Comparison of ENCODE assay signal across 17 cellular contexts in the genomic region with DNA sequence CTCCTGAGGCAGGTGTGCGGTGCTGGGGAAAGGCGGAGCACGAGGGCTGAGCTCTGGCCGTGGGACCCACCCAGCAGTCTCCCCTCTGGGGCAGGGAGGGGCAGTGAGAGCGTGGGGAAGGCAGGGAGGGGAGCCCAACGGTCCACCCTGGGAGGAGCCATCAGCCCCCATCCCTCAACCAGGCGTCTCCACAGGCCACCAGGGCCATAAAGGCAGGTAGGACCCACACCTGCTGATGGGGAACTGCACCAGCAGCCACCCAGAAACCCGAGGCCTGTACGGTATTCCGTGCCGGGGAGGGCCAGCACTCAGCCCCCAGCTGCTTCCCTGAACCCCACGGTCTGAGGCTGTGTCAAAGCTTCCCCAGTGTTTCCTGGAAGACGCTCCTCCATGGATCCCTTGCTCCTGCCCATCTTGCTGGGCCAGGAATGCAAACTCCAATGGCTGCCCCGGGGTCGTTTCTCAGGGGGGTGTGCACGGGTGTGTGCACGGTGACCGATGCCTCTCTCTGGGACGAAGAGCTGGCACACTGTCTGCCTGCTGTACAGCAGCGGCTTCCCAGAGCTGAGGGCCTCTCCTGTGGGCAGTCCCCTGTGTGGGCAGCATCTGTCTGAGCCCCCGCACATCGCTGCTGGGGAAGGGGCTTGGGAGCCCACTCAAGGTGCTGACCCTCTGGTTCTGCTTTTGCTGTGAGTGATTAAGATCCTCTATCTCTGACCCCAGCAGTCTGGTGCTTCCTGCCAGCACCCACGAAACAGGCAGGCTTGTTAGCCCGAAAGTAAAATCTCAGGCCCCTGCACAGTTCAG. TPM values are rescaled to one million over a fixed set of nuclear protein-coding genes. Genes with fewer than 3 reads are reported as not detected.
DNase-seq lines count a peak whose midpoint lies in the region; ATAC-seq and TF ChIP-seq lines count a peak whose summit lies in the region.
"Had no signal": no experiment of that assay in that cellular context is flagged by ENCODE, and none has a peak within 500 bp of the region (broad histone marks: within the 10 kb centered on the region; RNA-seq: fewer than 3 reads in every experiment).

No MANE protein-coding gene starts in this region.

- no peak overlapping the region for H3K27ac ChIP-seq in lower lobe of right lung
- no peak overlapping the region for H3K27ac ChIP-seq in upper lobe of left lung
- H3K27ac ChIP-seq: colonic mucosa, GM23248, uterus had no signal

- TF ChIP-seq POLR2A in upper lobe of left lung (IDR thresholded peaks at IDR 0.05): no peak

- H3K9me3 ChIP-seq in lower lobe of right lung: no peaks in the 10 kb centered on the region
- H3K9me3 ChIP-seq in upper lobe of left lung: no peaks in the 10 kb centered on the region
- H3K9me3 ChIP-seq: colonic mucosa, uterus had no signal

- DNase-seq in activated naive CD8-positive, alpha-beta T cell treated with anti-CD3 and anti-CD28 coated beads, Interleukin-2, amount 10 ng/mL, durations not matched to agents 7 days and 5 days: peak; percentile 27
- no peak for DNase-seq in activated naive CD8-positive, alpha-beta T cell treated with anti-CD3 and anti-CD28 coated beads for 36 hours
- peak; percentile 46 for DNase-seq in activated CD8-positive, alpha-beta memory T cell treated with anti-CD3 and anti-CD28 coated beads, Interleukin-2, amount 50 U/mL, for 48 hours
- peak; percentile 36 for DNase-seq in lower lobe of right lung
- peak; percentile 18 to 55 for DNase-seq in upper lobe of left lung
- DNase-seq in HuH-7 (ENCODE audit: low spot score): no peak
- no peak for DNase-seq in RKO (ENCODE audit: low spot score)
- DNase-seq: activated CD4-positive, alpha-beta T cell treated with anti-CD3 and anti-CD28 coated beads for 1 hour; COR-L47; GM23248; NCI-H69; small intestine had no signal

- H3K27me3 ChIP-seq in lower lobe of right lung (ENCODE audit: low read depth) (no peaks in the 10 kb centered on the region), upper lobe of left lung (no peaks in the 10 kb centered on the region)
- H3K27me3 ChIP-seq: colonic mucosa, uterus had no signal

- peaks cover 5% of the 10 kb centered on the region for H3K27me3 Mint-ChIP-seq in activated naive CD8-positive, alpha-beta T cell treated with anti-CD3 and anti-CD28 coated beads, Interleukin-2, amount 10 ng/mL, durations not matched to agents 7 days and 5 days
- no peaks in the 10 kb centered on the region for H3K27me3 Mint-ChIP-seq in activated naive CD8-positive, alpha-beta T cell treated with anti-CD3 and anti-CD28 coated beads for 36 hours

- POLR2A ChIA-PET in activated naive CD8-positive, alpha-beta T cell treated with anti-CD3 and anti-CD28 coated beads, Interleukin-2, amount 10 ng/mL, durations not matched to agents 7 days and 5 days (lab: Charles Lee): interaction anchor here (1.2 kb wide), 1 partner anchor 8 kb away, joined by 4 read pairs; no protein-coding TSS in a partner anchor

- no peaks in the 10 kb centered on the region for H3K36me3 ChIP-seq in lower lobe of right lung
- H3K36me3 ChIP-seq in upper lobe of left lung: no peaks in the 10 kb centered on the region
- H3K36me3 ChIP-seq: colonic mucosa, uterus had no signal

- no peaks in the 10 kb centered on the region for H3K36me3 Mint-ChIP-seq in activated naive CD8-positive, alpha-beta T cell treated with anti-CD3 and anti-CD28 coated beads, Interleukin-2, amount 10 ng/mL, durations not matched to agents 7 days and 5 days
- no peaks in the 10 kb centered on the region for H3K36me3 Mint-ChIP-seq in activated naive CD8-positive, alpha-beta T cell treated with anti-CD3 and anti-CD28 coated beads for 36 hours
- H3K36me3 Mint-ChIP-seq: stimulated activated memory B cell treated with anti-CD40 and anti-IgM and Interleukin-4, amounts not matched to agents 10 μg/mL and 1 μg/mL and 100 μg/mL, for 72 hours had no signal

- ATAC-seq in activated naive CD8-positive, alpha-beta T cell treated with anti-CD3 and anti-CD28 coated beads, Interleukin-2, amount 10 ng/mL, durations not matched to agents 7 days and 5 days (ENCODE audit: low read depth): no peak
- ATAC-seq in lower lobe of right lung (no peak), upper lobe of left lung (ENCODE audit: low FRiP score in 2 of 2) (no peak), HG02938 (IDR thresholded peaks at IDR 0.05; ENCODE audit: unreplicated experiment) (no peak)
- ATAC-seq: Panc1; stimulated activated memory B cell treated with anti-CD40 and anti-IgM and Interleukin-4, amounts not matched to agents 10 μg/mL and 1 μg/mL and 100 μg/mL, for 72 hours had no signal

- H3K9me3 Mint-ChIP-seq in activated naive CD8-positive, alpha-beta T cell treated with anti-CD3 and anti-CD28 coated beads, Interleukin-2, amount 10 ng/mL, durations not matched to agents 7 days and 5 days: no peaks in the 10 kb centered on the region
- no peaks in the 10 kb centered on the region for H3K9me3 Mint-ChIP-seq in activated naive CD8-positive, alpha-beta T cell treated with anti-CD3 and anti-CD28 coated beads for 36 hours
- H3K9me3 Mint-ChIP-seq: stimulated activated memory B cell treated with anti-CD40 and anti-IgM and Interleukin-4, amounts not matched to agents 10 μg/mL and 1 μg/mL and 100 μg/mL, for 72 hours had no signal

- no peak overlapping the region for H3K4me3 Mint-ChIP-seq in activated naive CD8-positive, alpha-beta T cell treated with anti-CD3 and anti-CD28 coated beads, Interleukin-2, amount 10 ng/mL, durations not matched to agents 7 days and 5 days
- H3K4me3 Mint-ChIP-seq in activated naive CD8-positive, alpha-beta T cell treated with anti-CD3 and anti-CD28 coated beads for 36 hours: no peak overlapping the region
- H3K4me3 Mint-ChIP-seq: stimulated activated memory B cell treated with anti-CD40 and anti-IgM and Interleukin-4, amounts not matched to agents 10 μg/mL and 1 μg/mL and 100 μg/mL, for 72 hours had no signal

- no peak for TF ChIP-seq EP300 in upper lobe of left lung (IDR thresholded peaks at IDR 0.05)

- no peaks in the 10 kb centered on the region for H3K4me1 ChIP-seq in lower lobe of right lung
- H3K4me1 ChIP-seq in upper lobe of left lung: peaks cover 0 to 9% (median 2%) of the 10 kb centered on the region in 4 donors
- H3K4me1 ChIP-seq: colonic mucosa, uterus had no signal

- intact Hi-C loops in lower lobe of right lung (cut with DNase I): no loop called here

- TF ChIP-seq CTCF in lower lobe of right lung (IDR thresholded peaks at IDR 0.05): no peak
- no peak for TF ChIP-seq CTCF in upper lobe of left lung (IDR thresholded peaks at IDR 0.05)

- H3K4me1 Mint-ChIP-seq in activated naive CD8-positive, alpha-beta T cell treated with anti-CD3 and anti-CD28 coated beads, Interleukin-2, amount 10 ng/mL, durations not matched to agents 7 days and 5 days: peaks cover 1% of the 10 kb centered on the region
- H3K4me1 Mint-ChIP-seq in activated naive CD8-positive, alpha-beta T cell treated with anti-CD3 and anti-CD28 coated beads for 36 hours: no peaks in the 10 kb centered on the region
- H3K4me1 Mint-ChIP-seq: stimulated activated memory B cell treated with anti-CD40 and anti-IgM and Interleukin-4, amounts not matched to agents 10 μg/mL and 1 μg/mL and 100 μg/mL, for 72 hours had no signal

- no peak overlapping the region for H3K4me3 ChIP-seq in lower lobe of right lung
- H3K4me3 ChIP-seq in upper lobe of left lung: no peak overlapping the region
- H3K4me3 ChIP-seq: colonic mucosa, GM23248, uterus had no signal

- H3K27ac Mint-ChIP-seq in activated naive CD8-positive, alpha-beta T cell treated with anti-CD3 and anti-CD28 coated beads, Interleukin-2, amount 10 ng/mL, durations not matched to agents 7 days and 5 days: no peak overlapping the region
- H3K27ac Mint-ChIP-seq in activated naive CD8-positive, alpha-beta T cell treated with anti-CD3 and anti-CD28 coated beads for 36 hours: no peak overlapping the region
- H3K27ac Mint-ChIP-seq: stimulated activated memory B cell treated with anti-CD40 and anti-IgM and Interleukin-4, amounts not matched to agents 10 μg/mL and 1 μg/mL and 100 μg/mL, for 72 hours had no signal

- WGBS in upper lobe of left lung, 2 donors: 76 to 90% methylated on average over 2 to 16 of the region's 24 CpGs

RNA-seq across cellular contexts. Expression of a gene that starts 17.2 kb away (rescaled TPM):
- 10 to 100 TPM; 11.1 to 13.2 TPM for total RNA-seq in activated naive CD8-positive, alpha-beta T cell treated with anti-CD3 and anti-CD28 coated beads, Interleukin-2, amount 10 ng/mL, durations not matched to agents 7 days and 5 days
- 1 to 10 TPM; 4.7 to 5.9 TPM for total RNA-seq in activated naive CD8-positive, alpha-beta T cell treated with anti-CD3 and anti-CD28 coated beads for 36 hours
- 59.8 TPM for total RNA-seq in lower lobe of right lung
- total RNA-seq in upper lobe of left lung: 100 to 1,000 TPM in 2 of 6 donors, 10 to 100 TPM in 4; 59.4 to 120 (median 76.4) TPM

Comparison
In these comparisons a context has a peak if more than half of its experiments do, and no peak if none do; other contexts are left out.
1. DNase-seq: peak in activated naive CD8-positive, alpha-beta T cell treated with anti-CD3 and anti-CD28 coated beads, Interleukin-2, amount 10 ng/mL, durations not matched to agents 7 days and 5 days (single experiment), activated CD8-positive, alpha-beta memory T cell treated with anti-CD3 and anti-CD28 coated beads, Interleukin-2, amount 50 U/mL, for 48 hours (single experiment), lower lobe of right lung (single experiment) and upper lobe of left lung (2 of 2); none in activated naive CD8-positive, alpha-beta T cell treated with anti-CD3 and anti-CD28 coated beads for 36 hours (single experiment), HuH-7 (single experiment) and RKO (single experiment).